In the genomic region with DNA sequence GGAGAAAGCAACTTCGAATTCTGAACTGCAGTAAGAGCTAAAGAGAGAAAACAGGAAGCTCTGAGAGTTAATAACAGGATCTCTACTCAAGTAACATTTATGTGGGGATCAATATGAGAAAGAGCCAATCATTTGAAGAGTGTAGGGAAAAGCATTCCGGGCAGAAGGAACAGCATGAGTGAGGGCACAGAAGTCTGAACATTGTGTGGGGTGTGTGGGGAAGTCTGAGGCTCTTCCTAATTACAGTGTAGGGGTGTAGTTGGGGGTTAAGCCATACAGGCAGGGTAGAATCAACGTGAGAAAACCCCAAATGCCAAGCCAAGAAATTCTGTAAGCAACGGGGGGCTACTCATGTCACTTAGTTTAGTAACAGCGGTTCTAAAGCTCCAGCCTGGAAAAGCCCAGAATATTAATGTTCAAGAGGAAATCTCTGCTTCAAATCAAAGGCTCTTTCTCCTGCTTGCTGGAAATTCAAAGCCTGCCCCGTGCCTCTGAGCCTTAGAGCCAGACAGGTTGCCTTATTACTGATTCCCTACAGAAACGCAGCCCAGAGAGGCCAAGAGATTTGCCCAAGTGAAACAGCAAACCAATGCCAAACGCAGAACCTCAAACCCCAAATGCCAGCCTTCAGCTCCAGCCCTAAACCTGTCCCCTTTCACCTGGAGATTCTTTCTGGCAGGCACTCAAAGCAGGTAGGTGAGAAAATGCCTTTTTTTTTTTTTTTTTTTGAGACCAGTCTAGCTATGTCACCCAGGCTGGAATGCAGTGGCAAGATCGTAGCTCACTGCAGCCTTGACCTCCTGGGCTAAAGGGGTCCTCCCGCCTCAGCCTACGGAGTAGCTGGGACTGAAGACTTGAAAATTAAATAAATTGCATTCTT, we compare ENCODE assay signal across 8 cellular contexts. TPM values are rescaled to one million over a fixed set of nuclear protein-coding genes. Genes with fewer than 3 reads are reported as not detected.
DNase-seq lines count a peak whose midpoint lies in the region; ATAC-seq, FAIRE-seq and TF ChIP-seq lines count a peak whose summit lies in the region.

No MANE protein-coding gene starts in this region.

- H3K14ac ChIP-seq in H1 (ENCODE audit: insufficient read length), result no peak overlapping the region

- H3K4me3 ChIP-seq in GM08714 (ENCODE audit: low read length) (peak overlapping the region; percentile 48; the same call in 1 of the 2 replicates), OCI-LY3 (ENCODE audit: low read length) (peak overlapping the region; percentile 77), H1 (ENCODE audit: extremely low read depth in 1 of 4, insufficient read depth in 2 of 4, low read depth in 3 of 4, low read length in 4 of 4) (peak overlapping the region in 3 of 4 experiments; percentile 3 to 55 (median 23); a peak in 4 of 8 replicates), psoas muscle (peak overlapping the region; percentile 56)

- intact Hi-C loops in psoas muscle (cut with DNase I), result loop anchor here (5.0 to 10.0 kb wide), 3 partner anchors 41 to 84 kb away; no protein-coding TSS in a partner anchor

- no peak overlapping the region for H4K8ac ChIP-seq in H1 (ENCODE audit: extremely low read depth, insufficient read depth, low read length)

- H2BK120ac ChIP-seq in H1 (replicated peaks; ENCODE audit: low read depth, low read length), result peak overlapping the region; percentile 59

- H3K23me2 ChIP-seq in H1 (ENCODE audit: low read depth, low read length), result no peaks in the 10 kb centered on the region; the same call in 1 of the 2 replicates

- peak overlapping the region; percentile 68; the same call in 1 of the 2 replicates for H2BK12ac ChIP-seq in H1 (ENCODE audit: low read depth, low read length)

- H3K9ac ChIP-seq in OCI-LY3 (ENCODE audit: low read length) (peak overlapping the region; percentile 79), H1 (replicated peaks in 1 of 4; ENCODE audit: extremely low read depth in 1 of 4, low read depth in 3 of 4, low read length in 3 of 4) (no peak overlapping the region)

- H3K4ac ChIP-seq in H1 (replicated peaks; ENCODE audit: insufficient read length, low read depth, low read length), result no peak overlapping the region

- TF ChIP-seq POLR2A in H1 (IDR thresholded peaks at IDR 0.05; ENCODE audit: control extremely low read depth in 1 of 2, low read depth in 2 of 2, low read length in 2 of 2), result no peak

- H3K27ac ChIP-seq in OCI-LY3 (ENCODE audit: low read length) (peak overlapping the region; percentile 96), H1 (ENCODE audit: low read depth, low read length) (no peak overlapping the region), psoas muscle (peak overlapping the region; percentile 87)

- no peak overlapping the region; the same call in 1 of the 2 replicates for H2BK15ac ChIP-seq in H1 (ENCODE audit: low read length)

- CTCF ChIA-PET in H1 (lab: Charles Lee; ENCODE audit: partially characterized antibody), result interaction anchor here (0.6 to 4.9 kb wide), 7 partner anchors 15 to 260 kb away, joined by 3 to 22 read pairs (median 3); a partner anchor contains a TSS

- H3K4me1 ChIP-seq in OCI-LY3 (ENCODE audit: low read length), result peaks cover 53% of the 10 kb centered on the region
- peaks cover 17 to 39% (median 26%) of the 10 kb centered on the region in 4 experiments for H3K4me1 ChIP-seq in H1 (replicated peaks in 1 of 4; ENCODE audit: control insufficient read depth in 3 of 4, insufficient read depth in 4 of 4, low read length in 3 of 4)
- H3K4me1 ChIP-seq in psoas muscle, result peaks cover 49% of the 10 kb centered on the region

- H3K23ac ChIP-seq in H1 (ENCODE audit: insufficient read length), result no peak overlapping the region

- no peaks in the 10 kb centered on the region for H3K36me3 ChIP-seq in OCI-LY3 (replicated peaks; ENCODE audit: low read depth, low read length)
- no peaks in the 10 kb centered on the region for H3K36me3 ChIP-seq in H1 (ENCODE audit: control insufficient read depth in 2 of 4, insufficient read depth in 4 of 4, low read length in 3 of 4)
- no peaks in the 10 kb centered on the region for H3K36me3 ChIP-seq in psoas muscle (ENCODE audit: insufficient read depth in 1 of 2, low read depth in 1 of 2)

- POLR2A ChIA-PET in H1 (lab: Charles Lee; ENCODE audit: partially characterized antibody), result interaction anchor here (0.9 to 39.2 kb wide), 10 partner anchors 7 to 205 kb away, joined by 3 to 895 read pairs (median 18); a partner anchor contains a TSS

- H2AFZ ChIP-seq in OCI-LY3 (ENCODE audit: low read depth, low read length), result no peak overlapping the region
- H2AFZ ChIP-seq in H1 (ENCODE audit: low read length), result no peak overlapping the region

- TF ChIP-seq RAD21 in H1 (IDR thresholded peaks at IDR 0.05 in 1 of 2, conservative IDR thresholded peaks at IDR 0.05 in 1 of 2; ENCODE audit: low read depth in 2 of 2, low read length in 2 of 2), result no peak

- FAIRE-seq in H1 (lab: Jason Lieb, UNC), result no peak

- TF ChIP-seq CTCF in OCI-LY3 (IDR thresholded peaks at IDR 0.05; ENCODE audit: low read depth, low read length) (no peak), H1 (IDR thresholded peaks at IDR 0.05; ENCODE audit: control extremely low read depth in 1 of 3, insufficient read depth in 1 of 3, low read depth in 1 of 3, low read length in 3 of 3) (no peak), psoas muscle (IDR thresholded peaks at IDR 0.05) (no peak)

- DNase-seq in H1 (ENCODE audit: low read depth in 1 of 2, low spot score in 2 of 2) (no peak), psoas muscle (no peak), NCI-H2081 treated with DMSO at 0.1 percent for 48 hours (lab: John Stamatoyannopoulos, UW) (no peak), NCI-H446 (lab: John Stamatoyannopoulos, UW) (no peak)

- 76% methylated on average over 11 of the region's 11 CpGs; no CpG with 5 or more reads in 1 of the 2 experiments for WGBS in H1 (ENCODE audit: extremely low coverage in 1 of 2, insufficient coverage in 1 of 2, insufficient read length in 1 of 2, insufficient replicate concordance in 2 of 2, low coverage in 1 of 2, low lambda C conversion rate in 2 of 2, missing lambda C conversion rate in 1 of 2), 2 experiments
- 72 to 81% (median 75%) methylated on average over 11 of the region's 11 CpGs for WGBS in psoas muscle, 3 donors

- H3K27me3 ChIP-seq in OCI-LY3 (ENCODE audit: low read depth, low read length), result no peaks in the 10 kb centered on the region
- H3K27me3 ChIP-seq in H1 (replicated peaks in 1 of 4; ENCODE audit: control insufficient read depth in 3 of 4, extremely low read depth in 1 of 4, insufficient read depth in 3 of 4, low read length in 3 of 4), result no peaks in the 10 kb centered on the region
- H3K27me3 ChIP-seq in psoas muscle (ENCODE audit: insufficient read depth in 3 of 3, low read length in 2 of 3), result no peaks in the 10 kb centered on the region

- no peak for TF ChIP-seq EP300 in H1 (IDR thresholded peaks at IDR 0.05; ENCODE audit: borderline replicate concordance in 1 of 2, low read depth in 2 of 2, low read length in 2 of 2)

- no peak overlapping the region for H3K56ac ChIP-seq in H1 (replicated peaks; ENCODE audit: insufficient read length, low read depth, low read length)

- H3K79me1 ChIP-seq in H1 (ENCODE audit: low read depth, low read length), result no peaks in the 10 kb centered on the region

- no peak overlapping the region for H2BK5ac ChIP-seq in H1 (ENCODE audit: low read depth, low read length)

- H3K79me2 ChIP-seq in OCI-LY3 (ENCODE audit: low read length) (no peaks in the 10 kb centered on the region), H1 (ENCODE audit: control insufficient read depth in 1 of 2, insufficient read depth in 2 of 2, low read length in 2 of 2) (no peaks in the 10 kb centered on the region)

- H3K9me3 ChIP-seq in OCI-LY3 (ENCODE audit: insufficient read depth, low read length), result no peaks in the 10 kb centered on the region
- no peaks in the 10 kb centered on the region for H3K9me3 ChIP-seq in H1 (ENCODE audit: insufficient read depth in 2 of 2, low read depth in 1 of 2, low read length in 1 of 2)
- no peaks in the 10 kb centered on the region for H3K9me3 ChIP-seq in psoas muscle

- ATAC-seq in psoas muscle (no peak), GM21576 (IDR thresholded peaks at IDR 0.05; ENCODE audit: unreplicated experiment) (no peak), HG02973 (IDR thresholded peaks at IDR 0.05; ENCODE audit: unreplicated experiment) (no peak)

- H4K20me1 ChIP-seq in OCI-LY3 (ENCODE audit: insufficient read depth, low read length), result no peaks in the 10 kb centered on the region
- H4K20me1 ChIP-seq in H1 (replicated peaks in 1 of 2; ENCODE audit: control insufficient read depth in 1 of 2, insufficient read depth in 2 of 2, low read length in 2 of 2), result no peaks in the 10 kb centered on the region

- peak overlapping the region; percentile 68; the same call in 1 of the 2 replicates for H2BK20ac ChIP-seq in H1 (ENCODE audit: low read length)

- H3K4me2 ChIP-seq in OCI-LY3 (ENCODE audit: low read length) (peak overlapping the region; percentile 87), H1 (ENCODE audit: insufficient read depth in 1 of 2, low read depth in 2 of 2, low read length in 2 of 2) (peak overlapping the region; percentile 47 to 58)

- H3K18ac ChIP-seq in H1 (ENCODE audit: extremely low read depth, low read length), result peak overlapping the region; percentile 51; the same call in 1 of the 2 replicates

- no peak overlapping the region for H4K91ac ChIP-seq in H1 (replicated peaks; ENCODE audit: insufficient read length, low read length)

- H4K5ac ChIP-seq in H1 (ENCODE audit: insufficient read length, low read depth, low read length), result no peak overlapping the region

- H2AK5ac ChIP-seq in H1 (ENCODE audit: low read depth, low read length), result peak overlapping the region; percentile 82; the same call in 1 of the 2 replicates

RNA-seq across cellular contexts. Expression of a gene that starts 36.1 kb away (rescaled TPM):
- total RNA-seq in H1 (2021; fragmentation: NEBNext Ultra II Directional; extraction: Animal tissue kit (Norgen Biotek cat#: 25700)), result 19.6 and 20.5 TPM in 2 replicates
- polyA plus RNA-seq in H1 (2011; rRNA removed), result 10.8 and 16.0 TPM in 2 replicates
- polyA plus RNA-seq in H1 (2011; cell fraction: cytosol; rRNA removed), result 12.4 TPM
- polyA plus RNA-seq in H1 (2011; cell fraction: nucleus; rRNA removed), result 23.3 TPM
- 10.7 to 18.5 TPM (median 16.7 TPM) in 4 replicates for polyA plus RNA-seq in H1 (2012, experiment 1 of 2)
- 12.5 TPM for polyA plus RNA-seq in H1 (2012, experiment 2 of 2)
- polyA plus RNA-seq in H1 (2013, experiment 1 of 2), result 14.1 TPM
- polyA plus RNA-seq in H1 (2013, experiment 2 of 2), result 15.3 TPM
- 9.2 and 9.8 TPM in 2 replicates for polyA minus RNA-seq in H1 (2011; rRNA and poly(A)+ RNA removed)
- 12.0 TPM for polyA minus RNA-seq in H1 (2011; cell fraction: cytosol; rRNA and poly(A)+ RNA removed)
- 13.9 TPM for polyA minus RNA-seq in H1 (2011; cell fraction: nucleus; rRNA and poly(A)+ RNA removed)
- total RNA-seq in psoas muscle, result 10 to 100 TPM; 24.0 to 38.7 (median 34.0) TPM
- 10 to 100 TPM; 22.1 to 24.9 (median 22.5) TPM for polyA plus RNA-seq in psoas muscle

RNA-seq across cellular contexts. Expression of a gene that starts 44.9 kb away (rescaled TPM):
- 42.1 and 47.4 TPM in 2 replicates for total RNA-seq in H1 (2021; fragmentation: NEBNext Ultra II Directional; extraction: Animal tissue kit (Norgen Biotek cat#: 25700))
- 108 and 187 TPM in 2 replicates for polyA plus RNA-seq in H1 (2011; rRNA removed)
- polyA plus RNA-seq in H1 (2011; cell fraction: cytosol; rRNA removed), result 146 TPM
- 143 TPM for polyA plus RNA-seq in H1 (2011; cell fraction: nucleus; rRNA removed)
- polyA plus RNA-seq in H1 (2012, experiment 1 of 2), result 55.0 to 142 TPM (median 113 TPM) in 4 replicates
- polyA plus RNA-seq in H1 (2012, experiment 2 of 2), result 62.5 TPM
- polyA plus RNA-seq in H1 (2013, experiment 1 of 2), result 18.5 TPM
- 19.9 TPM for polyA plus RNA-seq in H1 (2013, experiment 2 of 2)
- polyA minus RNA-seq in H1 (2011; rRNA and poly(A)+ RNA removed), result 63.3 and 82.3 TPM in 2 replicates
- polyA minus RNA-seq in H1 (2011; cell fraction: cytosol; rRNA and poly(A)+ RNA removed), result 113 TPM
- 186 TPM for polyA minus RNA-seq in H1 (2011; cell fraction: nucleus; rRNA and poly(A)+ RNA removed)
- 100 to 1,000 TPM in 1 of 4 donors, 10 to 100 TPM in 3; 16.1 to 220 (median 65.4) TPM for total RNA-seq in psoas muscle
- 100 to 1,000 TPM; 114 to 744 (median 487) TPM for polyA plus RNA-seq in psoas muscle

Comparison
In these comparisons a context has a peak if more than half of its experiments do, and no peak if none do; other contexts are left out.
1. H3K4me3 ChIP-seq: peak in every context shown above with its lines; median percentile 77 in OCI-LY3; 56 in psoas muscle; 48 in GM08714; 23 in H1.